11 cellular contexts compared by ENCODE assay signal in genomic region chr7:140605337-140605736, GRCh38. TPM values are rescaled to one million over a fixed set of nuclear protein-coding genes. Genes with fewer than 3 reads are reported as not detected.
DNase-seq lines count a peak whose midpoint lies in the region; TF ChIP-seq lines count a peak whose summit lies in the region.
"Had no signal": no experiment of that assay in that cellular context is flagged by ENCODE, and none has a peak within 500 bp of the region (broad histone marks: within the 10 kb centered on the region; RNA-seq: fewer than 3 reads in every experiment).

No MANE protein-coding gene starts in this region.

- H3K23ac ChIP-seq in mesendoderm (ENCODE audit: low read length) = no peak overlapping the region

- no peaks in the 10 kb centered on the region for H3K79me2 ChIP-seq in mesendoderm (ENCODE audit: control insufficient read depth, insufficient read depth, low read length)

- H2AK5ac ChIP-seq in mesendoderm (ENCODE audit: low read length) = no peak overlapping the region

- H3K36me3 ChIP-seq in mesendoderm (ENCODE audit: control insufficient read depth, insufficient read depth, low read length) = no peaks in the 10 kb centered on the region
- no peaks in the 10 kb centered on the region for H3K36me3 ChIP-seq in HAP-1 (replicated peaks)
- H3K36me3 ChIP-seq: suprapubic skin had no signal

- H3K27me3 ChIP-seq in mesendoderm (ENCODE audit: insufficient read depth, low read length, poor library complexity) = no peaks in the 10 kb centered on the region
- no peaks in the 10 kb centered on the region for H3K27me3 ChIP-seq in HAP-1 (ENCODE audit: low read depth)
- H3K27me3 ChIP-seq: suprapubic skin had no signal

- WGBS in mesendoderm (ENCODE audit: extremely low coverage, insufficient coverage, low lambda C conversion rate) = no CpG with 5 or more reads among the region's 5 CpGs

- no peak overlapping the region for H2BK5ac ChIP-seq in mesendoderm (ENCODE audit: low read length)

- H3K4ac ChIP-seq in mesendoderm (ENCODE audit: low read depth, low read length) = no peak overlapping the region

- no peaks in the 10 kb centered on the region for H3K79me1 ChIP-seq in mesendoderm (ENCODE audit: low read length)

- no peak overlapping the region for H3K4me3 ChIP-seq in choroid plexus epithelial cell (ENCODE audit: low read depth, low read length)
- H3K4me3 ChIP-seq in mesendoderm (ENCODE audit: low read length) = no peak overlapping the region
- no peak overlapping the region for H3K4me3 ChIP-seq in HAP-1
- H3K4me3 ChIP-seq: suprapubic skin had no signal

- peak; percentile 32 for TF ChIP-seq CTCF in choroid plexus epithelial cell (conservative IDR thresholded peaks at IDR 0.05; ENCODE audit: low read depth, low read length)

- H4K5ac ChIP-seq in mesendoderm (ENCODE audit: low read length) = no peak overlapping the region

- H3K4me2 ChIP-seq in mesendoderm (ENCODE audit: low read length) = no peak overlapping the region

- no peaks in the 10 kb centered on the region for H3K4me1 ChIP-seq in mesendoderm (ENCODE audit: control insufficient read depth, low read depth, low read length)
- H3K4me1 ChIP-seq in HAP-1 = no peaks in the 10 kb centered on the region
- H3K4me1 ChIP-seq: suprapubic skin had no signal

- in situ Hi-C loops in HAP-1 (cut with MboI; ENCODE audit: low sequenced_read_pairs) = no loop called here

- H2BK120ac ChIP-seq in mesendoderm (ENCODE audit: low read depth, low read length) = no peak overlapping the region

- no peak overlapping the region for H3K9ac ChIP-seq in mesendoderm (ENCODE audit: low read length)

- H3K27ac ChIP-seq in mesendoderm (ENCODE audit: low read depth, low read length) = no peak overlapping the region
- H3K27ac ChIP-seq: suprapubic skin had no signal

- no peak overlapping the region for H2BK15ac ChIP-seq in mesendoderm (replicated peaks; ENCODE audit: low read depth)

- no peak overlapping the region for H3K18ac ChIP-seq in mesendoderm (ENCODE audit: low read length)

- DNase-seq in AG08396 (ENCODE audit: low spot score) = peak; percentile 70
- DNase-seq in HT1080 (ENCODE audit: low read depth) = peak; percentile 73
- peak; percentile 71 for DNase-seq in choroid plexus epithelial cell (ENCODE audit: low read depth)
- DNase-seq in mesendoderm = peak; percentile 73
- DNase-seq in SW480 (ENCODE audit: low spot score) = no peak
- DNase-seq in NCI-H446 (lab: John Stamatoyannopoulos, UW) = no peak
- DNase-seq in NCI-H2227 treated with DMSO at 0.1 percent for 48 hours (lab: John Stamatoyannopoulos, UW) = no peak
- DNase-seq in HAP-1 (ENCODE audit: low spot score in 2 of 2) = no peak
- DNase-seq: activated CD4-positive, alpha-beta T cell treated with anti-CD3 and anti-CD28 coated beads for 36 hours had no signal

- H3K56ac ChIP-seq in mesendoderm (ENCODE audit: low read length) = no peak overlapping the region

- no peaks in the 10 kb centered on the region for H3K9me3 ChIP-seq in HAP-1
- H3K9me3 ChIP-seq: suprapubic skin had no signal

- H4K8ac ChIP-seq in mesendoderm (ENCODE audit: low read depth, low read length) = no peak overlapping the region

RNA-seq across cellular contexts. Expression of gene DENND2A, which starts 35.3 kb away (rescaled TPM):
- total RNA-seq in HT1080 (2014; rRNA removed; shearing (Covaris generic)) = 1.8 and 2.2 TPM in 2 replicates
- 3.2 and 3.6 TPM in 2 replicates for polyA plus RNA-seq in HT1080 (2015; cell fraction: cytosol; rRNA removed)
- polyA plus RNA-seq in HT1080 (2015; cell fraction: nucleus; rRNA removed) = 5.1 and 5.3 TPM in 2 replicates
- polyA plus RNA-seq in mesendoderm (2013, experiment 1 of 2) = 3.6 TPM
- polyA plus RNA-seq in mesendoderm (2013, experiment 2 of 2) = 4.0 TPM
- total RNA-seq: activated CD4-positive, alpha-beta T cell treated with anti-CD3 and anti-CD28 coated beads for 36 hours; HT-29 had no signal

Comparison
In these comparisons a context has a peak if more than half of its experiments do, and no peak if none do; other contexts are left out.
1. DNase-seq: peak in AG08396 (single experiment), HT1080 (single experiment), choroid plexus epithelial cell (single experiment) and mesendoderm (single experiment); none in SW480 (single experiment), NCI-H446 (0 of 2), NCI-H2227 treated with DMSO at 0.1 percent for 48 hours (single experiment) and HAP-1 (0 of 2).